23 cellular contexts compared by ENCODE assay signal in the genomic region with DNA sequence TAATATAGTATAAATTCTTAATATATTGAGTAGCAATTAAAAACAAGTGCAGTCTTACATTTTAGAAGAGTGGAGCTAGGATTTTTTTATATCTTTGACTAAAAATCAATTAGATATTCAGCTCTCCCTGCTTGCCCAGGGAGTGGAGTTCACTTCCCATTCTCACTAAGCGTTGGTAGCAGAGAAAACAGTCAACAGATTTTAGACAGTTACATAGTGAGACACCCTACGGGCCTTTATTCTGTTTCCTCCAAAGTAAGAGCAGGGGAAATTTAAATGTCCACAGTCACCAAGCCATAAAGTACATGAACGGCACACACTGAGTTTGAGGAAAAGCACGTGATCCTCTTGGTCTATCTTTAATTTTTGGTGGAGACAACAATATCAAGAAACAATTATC.
DNase-seq lines count a peak whose midpoint lies in the region; ATAC-seq, FAIRE-seq and TF ChIP-seq lines count a peak whose summit lies in the region.
"Had no signal": no experiment of that assay in that cellular context is flagged by ENCODE, and none has a peak within 500 bp of the region (broad histone marks: within the 10 kb centered on the region; RNA-seq: fewer than 3 reads in every experiment).

No MANE protein-coding gene starts in this region.

- intact Hi-C loops in A673 (cut with micrococcal nuclease; ENCODE audit: unreplicated experiment): loop anchor here (2.0 to 5.0 kb wide), 4 partner anchors 81 to 994 kb away; no protein-coding TSS in a partner anchor

- H3K36me3 ChIP-seq in BLaER1: no peaks in the 10 kb centered on the region
- H3K36me3 ChIP-seq in A673 (ENCODE audit: insufficient read depth, low read length, poor library complexity, severe bottlenecking): no peaks in the 10 kb centered on the region
- H3K36me3 ChIP-seq: HAP-1 had no signal

- H4K20me1 ChIP-seq in BLaER1: no peaks in the 10 kb centered on the region

- TF ChIP-seq RAD21 in A549 (conservative IDR thresholded peaks at IDR 0.05 in 1 of 2, IDR thresholded peaks at IDR 0.05 in 1 of 2): no peak

- TF ChIP-seq EP300 in A549 (IDR thresholded peaks at IDR 0.05): no peak

- H3K4me2 ChIP-seq in A549: no peak overlapping the region
- H3K4me2 ChIP-seq in BLaER1: peak overlapping the region; percentile 42; the same call in 1 of the 2 replicates

- H3K4me3 ChIP-seq in A549 (no peak overlapping the region), BLaER1 (no peak overlapping the region), A673 (ENCODE audit: low read depth, low read length, poor library complexity, severe bottlenecking) (no peak overlapping the region)
- H3K4me3 ChIP-seq: GM12878, GM23248, HAP-1 had no signal

- H3K4me1 Mint-ChIP-seq in T-helper 17 cell: peaks cover 10% of the 10 kb centered on the region
- H3K4me1 Mint-ChIP-seq in nephron: peaks cover 18% of the 10 kb centered on the region
- H3K4me1 Mint-ChIP-seq in glutamatergic neuron (ENCODE audit: low read depth, unreplicated experiment): no peaks in the 10 kb centered on the region

- WGBS in A549 (ENCODE audit: missing lambda C conversion rate): 86% methylated on average over 4 of the region's 4 CpGs

- no peak overlapping the region for H3K4me3 Mint-ChIP-seq in T-helper 17 cell
- H3K4me3 Mint-ChIP-seq in nephron: no peak overlapping the region
- H3K4me3 Mint-ChIP-seq in glutamatergic neuron (ENCODE audit: unreplicated experiment): no peak overlapping the region
- H3K4me3 Mint-ChIP-seq: CD4-positive, CD25-positive, alpha-beta regulatory T cell; IgD-negative memory B cell had no signal

- H3K27ac Mint-ChIP-seq in T-helper 17 cell (peak overlapping the region; percentile 89), nephron (peak overlapping the region in 2 of 3 experiments; percentile 1 to 49), glutamatergic neuron (ENCODE audit: unreplicated experiment) (no peak overlapping the region)
- H3K27ac Mint-ChIP-seq: IgD-negative memory B cell had no signal

- peaks cover 15% of the 10 kb centered on the region for H3K9me3 ChIP-seq in A549
- H3K9me3 ChIP-seq in BLaER1: peaks cover 4% of the 10 kb centered on the region; the same call in 1 of the 2 replicates
- H3K9me3 ChIP-seq in T-helper 17 cell (ENCODE audit: control insufficient read depth, low read length, poor library complexity, severe bottlenecking): no peaks in the 10 kb centered on the region
- H3K9me3 ChIP-seq in A673 (ENCODE audit: low read depth, low read length, poor library complexity, severe bottlenecking): no peaks in the 10 kb centered on the region
- H3K9me3 ChIP-seq: HAP-1 had no signal

- no peak for ATAC-seq in A549
- no peak for ATAC-seq in T-helper 17 cell

- peak overlapping the region; percentile 49 to 51 for H3K27ac ChIP-seq in A549
- H3K27ac ChIP-seq in BLaER1: peak overlapping the region; percentile 31; the same call in 1 of the 2 replicates
- H3K27ac ChIP-seq in A673 (ENCODE audit: low read depth, low read length, poor library complexity, severe bottlenecking): no peak overlapping the region
- H3K27ac ChIP-seq: GM23248 had no signal

- BruUV-seq in A673 (replicated peaks; lab: Mats Ljungman, UMichigan): no TSS peak

- H3K9me3 Mint-ChIP-seq in nephron (peaks cover 3% of the 10 kb centered on the region), glutamatergic neuron (ENCODE audit: unreplicated experiment) (peaks cover 1% of the 10 kb centered on the region)

- H3K27me3 ChIP-seq in BLaER1 (no peaks in the 10 kb centered on the region), A673 (replicated peaks; ENCODE audit: insufficient read depth, low read depth, low read length, poor library complexity) (no peaks in the 10 kb centered on the region)

- H3K4me1 ChIP-seq in A549 (peaks cover 23% of the 10 kb centered on the region), BLaER1 (peaks cover 34% of the 10 kb centered on the region), A673 (ENCODE audit: insufficient read depth, low read length, poor library complexity, severe bottlenecking) (no peaks in the 10 kb centered on the region)
- H3K4me1 ChIP-seq: HAP-1 had no signal

- TF ChIP-seq CTCF in A549 (IDR thresholded peaks at IDR 0.05) (no peak), nephron (IDR thresholded peaks at IDR 0.05; ENCODE audit: unreplicated experiment in 3 of 3) (no peak), A673 (conservative IDR thresholded peaks at IDR 0.05; ENCODE audit: low read depth, low read length) (no peak), glutamatergic neuron (IDR thresholded peaks at IDR 0.05; ENCODE audit: partially characterized antibody, unreplicated experiment) (no peak)

- POLR2A ChIA-PET in A549 (lab: Yijun Ruan, JAX): no interaction called here
- POLR2A ChIA-PET in A673 (lab: Charles Lee; ENCODE audit: low non-redundant PET): no interaction called here

- FAIRE-seq in A549 (lab: Jason Lieb, UNC): no peak
- FAIRE-seq: HTR-8/SVneo had no signal

- DNase-seq in A549 (ENCODE audit: low read depth in 1 of 2, low spot score in 1 of 2) (no peak), T-helper 17 cell (no peak), NCI-H2081 treated with DMSO at 0.1 percent for 48 hours (lab: John Stamatoyannopoulos, UW) (no peak), A673 (ENCODE audit: low spot score) (no peak), glutamatergic neuron (no peak)
- DNase-seq: CD4-positive, CD25-positive, alpha-beta regulatory T cell; COR-L47; DMS153; Karpas-422; NCI-H1048; NCI-H1436; NCI-H1930; NCI-H510A; NCI-H748 treated with DMSO at 0.1 percent for 48 hours; NK-92 treated with Interleukin-12 subunit alpha and Interleukin-12 subunit beta, amount 100 ng/mL, for 24 hours; RPMI8226 had no signal

- CTCF ChIA-PET in A549 (lab: Yijun Ruan, JAX) (interaction anchor here (0.8 to 4.5 kb wide), 13 partner anchors 11 to 1189 kb away, joined by 3 to 35 read pairs (median 4); partner anchors contain the start of gene BTG1), A673 (lab: Charles Lee) (interaction anchor here (1.4 kb wide), 1 partner anchor 1189 kb away, joined by 9 read pairs; no protein-coding TSS in a partner anchor)

- H3K36me3 Mint-ChIP-seq in T-helper 17 cell (ENCODE audit: low read depth) (no peaks in the 10 kb centered on the region), nephron (ENCODE audit: low read depth) (no peaks in the 10 kb centered on the region), glutamatergic neuron (ENCODE audit: unreplicated experiment) (peaks cover 10% of the 10 kb centered on the region)

- H3K9ac ChIP-seq in BLaER1: no peak overlapping the region
- H3K9ac ChIP-seq: GM23248 had no signal

- TF ChIP-seq POLR2A in A549 (IDR thresholded peaks at IDR 0.05; ENCODE audit: low read length): no peak

- H3K27me3 Mint-ChIP-seq in T-helper 17 cell (no peaks in the 10 kb centered on the region), nephron (ENCODE audit: low read depth) (no peaks in the 10 kb centered on the region), glutamatergic neuron (ENCODE audit: unreplicated experiment) (no peaks in the 10 kb centered on the region)
- H3K27me3 Mint-ChIP-seq: CD4-positive, CD25-positive, alpha-beta regulatory T cell; IgD-negative memory B cell had no signal

TF ChIP-seq in A549, 52 proteins besides CTCF, POLR2A, EP300 and RAD21:
- TF ChIP-seq ZFP36 (IDR thresholded peaks at IDR 0.05; ENCODE audit: borderline replicate concordance, partially characterized antibody) (no peak), NR3C1 (IDR thresholded peaks at IDR 0.05) (no peak), RNF2 (IDR thresholded peaks at IDR 0.05; ENCODE audit: borderline replicate concordance, low read depth) (no peak), CBX2 (IDR thresholded peaks at IDR 0.05; ENCODE audit: borderline replicate concordance, low read depth) (no peak), GATA3 (IDR thresholded peaks at IDR 0.05; ENCODE audit: borderline replicate concordance) (no peak), ATOH8 (CRISPR knock-in tag; IDR thresholded peaks at IDR 0.05; ENCODE audit: low read depth) (no peak), HOXB5 (CRISPR knock-in tag; IDR thresholded peaks at IDR 0.05) (no peak), KDM5A (IDR thresholded peaks at IDR 0.05) (no peak), RFX5 (IDR thresholded peaks at IDR 0.05) (no peak), HOXA7 (CRISPR knock-in tag; IDR thresholded peaks at IDR 0.05) (no peak), MAFK (IDR thresholded peaks at IDR 0.05; ENCODE audit: partially characterized antibody) (no peak), ZC3H11A (IDR thresholded peaks at IDR 0.05) (no peak), HOXB13 (CRISPR knock-in tag; IDR thresholded peaks at IDR 0.05; ENCODE audit: low read depth) (no peak), ZSCAN20 (CRISPR knock-in tag; IDR thresholded peaks at IDR 0.05) (no peak)
- TF ChIP-seq, protein P1, sequence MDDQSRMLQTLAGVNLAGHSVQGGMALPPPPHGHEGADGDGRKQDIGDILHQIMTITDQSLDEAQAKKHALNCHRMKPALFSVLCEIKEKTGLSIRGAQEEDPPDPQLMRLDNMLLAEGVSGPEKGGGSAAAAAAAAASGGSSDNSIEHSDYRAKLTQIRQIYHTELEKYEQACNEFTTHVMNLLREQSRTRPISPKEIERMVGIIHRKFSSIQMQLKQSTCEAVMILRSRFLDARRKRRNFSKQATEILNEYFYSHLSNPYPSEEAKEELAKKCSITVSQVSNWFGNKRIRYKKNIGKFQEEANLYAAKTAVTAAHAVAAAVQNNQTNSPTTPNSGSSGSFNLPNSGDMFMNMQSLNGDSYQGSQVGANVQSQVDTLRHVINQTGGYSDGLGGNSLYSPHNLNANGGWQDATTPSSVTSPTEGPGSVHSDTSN (IDR thresholded peaks at IDR 0.05): no peak
- TF ChIP-seq, protein P2, sequence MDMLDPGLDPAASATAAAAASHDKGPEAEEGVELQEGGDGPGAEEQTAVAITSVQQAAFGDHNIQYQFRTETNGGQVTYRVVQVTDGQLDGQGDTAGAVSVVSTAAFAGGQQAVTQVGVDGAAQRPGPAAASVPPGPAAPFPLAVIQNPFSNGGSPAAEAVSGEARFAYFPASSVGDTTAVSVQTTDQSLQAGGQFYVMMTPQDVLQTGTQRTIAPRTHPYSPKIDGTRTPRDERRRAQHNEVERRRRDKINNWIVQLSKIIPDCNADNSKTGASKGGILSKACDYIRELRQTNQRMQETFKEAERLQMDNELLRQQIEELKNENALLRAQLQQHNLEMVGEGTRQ (IDR thresholded peaks at IDR 0.05): no peak
